Comparison of ENCODE assay signal across 8 cellular contexts in genomic region chr15:30990451-30991300, GRCh38. TPM values are rescaled to one million over a fixed set of nuclear protein-coding genes. Genes with fewer than 3 reads are reported as not detected.
A peak's percentile ranks its signal among the peaks of the same experiment; 100 is the strongest.
DNase-seq lines count a peak whose midpoint lies in the region; ATAC-seq and TF ChIP-seq lines count a peak whose summit lies in the region.

No MANE protein-coding gene starts in this region.

- H3K9me3 Mint-ChIP-seq in activated CD4-positive, alpha-beta memory T cell treated with anti-CD3 and anti-CD28 coated beads for 36 hours = no peaks in the 10 kb centered on the region
- H3K9me3 Mint-ChIP-seq in progenitor cell of endocrine pancreas (ENCODE audit: low read depth) = peaks cover under 1% of the 10 kb centered on the region

- H3K4me1 Mint-ChIP-seq in activated CD4-positive, alpha-beta memory T cell treated with anti-CD3 and anti-CD28 coated beads for 36 hours (ENCODE audit: low read depth) = peaks cover 24% of the 10 kb centered on the region
- peaks cover 18% of the 10 kb centered on the region for H3K4me1 Mint-ChIP-seq in progenitor cell of endocrine pancreas (ENCODE audit: low read depth)

- peak; percentile 1 for ATAC-seq in HG03571 (IDR thresholded peaks at IDR 0.05; ENCODE audit: unreplicated experiment)
- no peak for ATAC-seq in gastroesophageal sphincter

- CTCF ChIA-PET in activated CD4-positive, alpha-beta memory T cell treated with anti-CD3 and anti-CD28 coated beads for 36 hours (lab: Charles Lee) = interaction anchor here (1.0 kb wide), 1 partner anchor 498 kb away, joined by 3 read pairs; no protein-coding TSS in a partner anchor

- intact Hi-C loops in activated CD4-positive, alpha-beta memory T cell treated with anti-CD3 and anti-CD28 coated beads for 36 hours (cut with micrococcal nuclease) = loop anchor here (5.0 to 10.0 kb wide), 7 partner anchors 86 to 494 kb away; partner anchors contain the start of genes FAN1 and KLF13

- no peak for TF ChIP-seq POLR2A in gastroesophageal sphincter (IDR thresholded peaks at IDR 0.05)

- in situ Hi-C loops in GM13977 (cut with MboI; ENCODE audit: low pct_unique_long_range_greater_than_20kb, low sequenced_read_pairs, unreplicated experiment) = no loop called here

- H3K27me3 Mint-ChIP-seq in activated CD4-positive, alpha-beta memory T cell treated with anti-CD3 and anti-CD28 coated beads for 36 hours = no peaks in the 10 kb centered on the region
- no peaks in the 10 kb centered on the region for H3K27me3 Mint-ChIP-seq in progenitor cell of endocrine pancreas

- peaks cover under 1 to 50% (median 22%) of the 10 kb centered on the region in 3 donors for H3K4me1 ChIP-seq in gastroesophageal sphincter

- H3K36me3 Mint-ChIP-seq in activated CD4-positive, alpha-beta memory T cell treated with anti-CD3 and anti-CD28 coated beads for 36 hours = no peaks in the 10 kb centered on the region
- H3K36me3 Mint-ChIP-seq in progenitor cell of endocrine pancreas (ENCODE audit: insufficient read depth) = peaks cover 3% of the 10 kb centered on the region

- H3K4me3 Mint-ChIP-seq in activated CD4-positive, alpha-beta memory T cell treated with anti-CD3 and anti-CD28 coated beads for 36 hours = peak overlapping the region; percentile 87
- peak overlapping the region; percentile 94 for H3K4me3 Mint-ChIP-seq in progenitor cell of endocrine pancreas (ENCODE audit: low read depth)

- H3K27me3 ChIP-seq in gastroesophageal sphincter = no peaks in the 10 kb centered on the region

- POLR2A ChIA-PET in activated CD4-positive, alpha-beta memory T cell treated with anti-CD3 and anti-CD28 coated beads for 36 hours (lab: Charles Lee) = interaction anchor here (0.6 to 1.2 kb wide), 4 partner anchors 8 to 197 kb away, joined by 3 to 4 read pairs (median 3); no protein-coding TSS in a partner anchor

- peak overlapping the region; percentile 72 for H3K27ac Mint-ChIP-seq in activated CD4-positive, alpha-beta memory T cell treated with anti-CD3 and anti-CD28 coated beads for 36 hours
- H3K27ac Mint-ChIP-seq in progenitor cell of endocrine pancreas = peak overlapping the region; percentile 98

- WGBS in gastroesophageal sphincter (ENCODE audit: low coverage in 1 of 2), 2 donors = 2 to 3% methylated on average over 15 to 26 of the region's 28 CpGs

- TF ChIP-seq EP300 in gastroesophageal sphincter (IDR thresholded peaks at IDR 0.05) = no peak

- DNase-seq in GM13977 (ENCODE audit: low spot score) (peak; percentile 28), progenitor cell of endocrine pancreas (ENCODE audit: low spot score, unreplicated experiment) (no peak), retina (no peak), HuH-7 (ENCODE audit: low spot score) (no peak), foreskin melanocyte (no peak)
- no peak for DNase-seq in activated CD4-positive, alpha-beta memory T cell treated with anti-CD3 and anti-CD28 coated beads for 36 hours

- H3K36me3 ChIP-seq in gastroesophageal sphincter = peaks cover 0 to 16% of the 10 kb centered on the region in 2 donors

- H3K4me3 ChIP-seq in gastroesophageal sphincter = peak overlapping the region; percentile 59 to 70

- peak overlapping the region; percentile 60 to 95 (median 90) for H3K27ac ChIP-seq in gastroesophageal sphincter

- TF ChIP-seq CTCF in GM13977 (IDR thresholded peaks at IDR 0.05; ENCODE audit: extremely low read depth, insufficient read depth, missing control alignments) = no peak
- TF ChIP-seq CTCF in gastroesophageal sphincter (IDR thresholded peaks at IDR 0.05) = no peak
- TF ChIP-seq CTCF in progenitor cell of endocrine pancreas (IDR thresholded peaks at IDR 0.05; ENCODE audit: unreplicated experiment) = no peak

- H3K9me3 ChIP-seq in gastroesophageal sphincter = no peaks in the 10 kb centered on the region

RNA-seq across cellular contexts. Expression of gene MTMR10, which starts 0.8 kb away (rescaled TPM):
- 10 to 100 TPM; 10.8 to 12.5 TPM for total RNA-seq in activated CD4-positive, alpha-beta memory T cell treated with anti-CD3 and anti-CD28 coated beads for 36 hours
- 10 to 100 TPM; 25.4 to 35.0 (median 32.4) TPM for total RNA-seq in gastroesophageal sphincter
- 21.1 and 21.2 TPM in 2 replicates for total RNA-seq in progenitor cell of endocrine pancreas
